Comparison of ENCODE assay signal across 1 cellular context in genomic region chr4:119197772-119198212, GRCh38.
TF ChIP-seq lines count a peak whose summit lies in the region.

No MANE protein-coding gene starts in this region.

TF ChIP-seq in HepG2, 621 proteins besides CTCF, POLR2A, EP300 and RAD21 (continued from another document):
- TF ChIP-seq FOXK1 (CRISPR knock-in tag; IDR thresholded peaks at IDR 0.05; ENCODE audit: borderline replicate concordance, low read depth), result peak; percentile 32
- no peak for TF ChIP-seq ZNF564 (CRISPR knock-in tag; IDR thresholded peaks at IDR 0.05)
- no peak for TF ChIP-seq TCF7L2 (IDR thresholded peaks at IDR 0.05; ENCODE audit: low read depth, low read length)
- peak; percentile 44; the same call in 1 of the 2 replicates for TF ChIP-seq SMAD9 (CRISPR knock-in tag; IDR thresholded peaks at IDR 0.05)
- no peak for TF ChIP-seq ZNF629 (CRISPR knock-in tag; conservative IDR thresholded peaks at IDR 0.05)
- TF ChIP-seq MZF1 (CRISPR knock-in tag; IDR thresholded peaks at IDR 0.05; ENCODE audit: borderline replicate concordance), result no peak
- TF ChIP-seq ZNF704 (CRISPR knock-in tag; IDR thresholded peaks at IDR 0.05; ENCODE audit: borderline replicate concordance), result no peak
